1 cellular context compared by ENCODE assay signal in genomic region chr2:32805104-32806095, GRCh38.
A peak's percentile ranks its signal among the peaks of the same experiment; 100 is the strongest.
TF ChIP-seq lines count a peak whose summit lies in the region.

No MANE protein-coding gene starts in this region.

TF ChIP-seq in HepG2, 621 proteins besides CTCF, POLR2A, EP300 and RAD21 (continued from another document and continues in another):
- peak; percentile 57; the same call in 1 of the 2 replicates for TF ChIP-seq IKZF5 (CRISPR knock-in tag; IDR thresholded peaks at IDR 0.05)
- TF ChIP-seq CEBPG (CRISPR knock-in tag; IDR thresholded peaks at IDR 0.05) = peak; percentile 22; the same call in 1 of the 2 replicates
- no peak for TF ChIP-seq SMARCC2 (IDR thresholded peaks at IDR 0.05)
- no peak for TF ChIP-seq U2AF1 (optimal IDR thresholded peaks at IDR 0.05; ENCODE audit: low read depth, low read length)
- no peak for TF ChIP-seq HMGA1 (CRISPR knock-in tag; conservative IDR thresholded peaks at IDR 0.05)
- no peak for TF ChIP-seq ZNF546 (CRISPR knock-in tag; conservative IDR thresholded peaks at IDR 0.05)
- no peak for TF ChIP-seq ZMYM3 (CRISPR knock-in tag; IDR thresholded peaks at IDR 0.05)
- no peak for TF ChIP-seq ZNF264 (CRISPR knock-in tag; IDR thresholded peaks at IDR 0.05)
- no peak for TF ChIP-seq ARID2 (CRISPR knock-in tag; IDR thresholded peaks at IDR 0.05; ENCODE audit: borderline replicate concordance)
- no peak for TF ChIP-seq ZBTB37 (CRISPR knock-in tag; IDR thresholded peaks at IDR 0.05)
- TF ChIP-seq HNRNPUL1 (IDR thresholded peaks at IDR 0.05; ENCODE audit: low read depth, low read length) = no peak
- no peak for TF ChIP-seq ASH2L (IDR thresholded peaks at IDR 0.05; ENCODE audit: insufficient read length, low read depth, low read length)
- TF ChIP-seq ZBTB10 (CRISPR knock-in tag; IDR thresholded peaks at IDR 0.05; ENCODE audit: borderline replicate concordance) = no peak
- TF ChIP-seq KLF13 (CRISPR knock-in tag; IDR thresholded peaks at IDR 0.05) = no peak
- TF ChIP-seq FOXA3 (CRISPR knock-in tag; IDR thresholded peaks at IDR 0.05) = peak; percentile 75
- TF ChIP-seq ZBTB21 (CRISPR knock-in tag; IDR thresholded peaks at IDR 0.05) = no peak
- TF ChIP-seq BATF2 (CRISPR knock-in tag; IDR thresholded peaks at IDR 0.05) = no peak
- no peak for TF ChIP-seq RBM22 (optimal IDR thresholded peaks at IDR 0.05; ENCODE audit: low read length)
- no peak for TF ChIP-seq ZNF710 (CRISPR knock-in tag; IDR thresholded peaks at IDR 0.05; ENCODE audit: borderline replicate concordance)
- TF ChIP-seq NPAS2 (CRISPR knock-in tag; IDR thresholded peaks at IDR 0.05; ENCODE audit: borderline replicate concordance) = no peak
- no peak for TF ChIP-seq MAF1 (CRISPR knock-in tag; IDR thresholded peaks at IDR 0.05; ENCODE audit: borderline replicate concordance)
- TF ChIP-seq ZNF768 (CRISPR knock-in tag; IDR thresholded peaks at IDR 0.05) = no peak
- TF ChIP-seq SCMH1 (CRISPR knock-in tag; IDR thresholded peaks at IDR 0.05; ENCODE audit: borderline replicate concordance) = no peak
- no peak for TF ChIP-seq ZNF253 (CRISPR knock-in tag; IDR thresholded peaks at IDR 0.05; ENCODE audit: borderline replicate concordance)
- no peak for TF ChIP-seq E2F2 (CRISPR knock-in tag; IDR thresholded peaks at IDR 0.05; ENCODE audit: borderline replicate concordance)
- no peak for TF ChIP-seq MATR3 (CRISPR knock-in tag; IDR thresholded peaks at IDR 0.05)
- no peak for TF ChIP-seq SYNCRIP (IDR thresholded peaks at IDR 0.05; ENCODE audit: insufficient read depth, low read depth, low read length)
- TF ChIP-seq ZNF562 (CRISPR knock-in tag; IDR thresholded peaks at IDR 0.05; ENCODE audit: borderline replicate concordance) = no peak
- TF ChIP-seq PAXIP1 (CRISPR knock-in tag; conservative IDR thresholded peaks at IDR 0.05) = peak; percentile 71
- no peak for TF ChIP-seq ZBTB8A (CRISPR knock-in tag; IDR thresholded peaks at IDR 0.05; ENCODE audit: borderline replicate concordance, low read depth)
- no peak for TF ChIP-seq ZNF772 (CRISPR knock-in tag; IDR thresholded peaks at IDR 0.05)
- TF ChIP-seq SNRNP70 (IDR thresholded peaks at IDR 0.05; ENCODE audit: low read depth, low read length) = no peak
- no peak for TF ChIP-seq ATF2 (CRISPR knock-in tag; IDR thresholded peaks at IDR 0.05)
- no peak for TF ChIP-seq ZNF501 (CRISPR knock-in tag; IDR thresholded peaks at IDR 0.05)
- TF ChIP-seq MXD1 (CRISPR knock-in tag; IDR thresholded peaks at IDR 0.05) = no peak
- no peak for TF ChIP-seq ZNF784 (CRISPR knock-in tag; IDR thresholded peaks at IDR 0.05; ENCODE audit: borderline replicate concordance)
- TF ChIP-seq HMGXB3 (CRISPR knock-in tag; IDR thresholded peaks at IDR 0.05; ENCODE audit: borderline replicate concordance) = no peak
- TF ChIP-seq ISL2 (CRISPR knock-in tag; IDR thresholded peaks at IDR 0.05) = 0 out of 2 replicates have a peak, but pooled peaks have one; percentile 43
